Comparison of ENCODE assay signal across 14 cellular contexts in the genomic region with DNA sequence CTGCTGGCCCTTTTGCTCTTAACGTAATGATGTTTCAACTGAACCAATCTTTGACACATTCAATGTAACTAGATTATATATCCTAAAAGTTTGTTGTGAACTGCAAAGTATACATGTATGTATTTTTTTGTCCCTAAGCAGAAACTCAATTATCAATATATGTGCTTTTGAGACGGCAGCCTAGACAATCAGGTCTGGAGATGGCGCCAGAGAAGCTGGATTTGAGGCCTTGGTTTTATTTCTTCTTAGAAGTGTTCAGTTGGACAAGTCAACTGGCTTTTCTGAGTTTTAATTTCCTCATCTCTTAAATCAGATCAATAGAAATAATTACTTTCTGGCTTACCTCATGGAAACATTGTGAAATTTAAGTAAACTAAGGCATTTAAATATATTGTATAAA.
DNase-seq lines count a peak whose midpoint lies in the region; ATAC-seq, FAIRE-seq and TF ChIP-seq lines count a peak whose summit lies in the region.
"Had no signal": no experiment of that assay in that cellular context is flagged by ENCODE, and none has a peak within 500 bp of the region (broad histone marks: within the 10 kb centered on the region; RNA-seq: fewer than 3 reads in every experiment).

No MANE protein-coding gene starts in this region.

- H4K20me1 ChIP-seq in OCI-LY3 (ENCODE audit: insufficient read depth, low read length) (no peaks in the 10 kb centered on the region), endothelial cell of umbilical vein (replicated peaks; ENCODE audit: control insufficient read depth, extremely low read depth, insufficient read depth, low read length) (no peaks in the 10 kb centered on the region), MM.1S (ENCODE audit: insufficient read depth, low read length) (no peaks in the 10 kb centered on the region)

- no TSS peak for BruUV-seq in endothelial cell of umbilical vein (replicated peaks; lab: Mats Ljungman, UMichigan)

- H3K9me3 Mint-ChIP-seq in nephron progenitor cell, result peaks cover 4% of the 10 kb centered on the region
- H3K9me3 Mint-ChIP-seq: activated naive CD4-positive, alpha-beta T cell treated with anti-CD3 and anti-CD28 coated beads, Interleukin-2, amount 50 U/mL, for 72 hours; IgD-negative memory B cell had no signal

- H3K4me2 ChIP-seq in OCI-LY3 (ENCODE audit: low read length) (no peak overlapping the region), endothelial cell of umbilical vein (ENCODE audit: insufficient read depth, low read length) (no peak overlapping the region), MM.1S (ENCODE audit: low read depth, low read length) (no peak overlapping the region)

- no peaks in the 10 kb centered on the region for H3K4me1 Mint-ChIP-seq in nephron progenitor cell

- H3K36me3 ChIP-seq in OCI-LY3 (replicated peaks; ENCODE audit: low read depth, low read length) (no peaks in the 10 kb centered on the region), endothelial cell of umbilical vein (ENCODE audit: control insufficient read depth in 2 of 2, extremely low read depth in 1 of 2, insufficient read depth in 2 of 2, low read length in 2 of 2) (no peaks in the 10 kb centered on the region), MM.1S (replicated peaks; ENCODE audit: insufficient read depth, low read length) (no peaks in the 10 kb centered on the region), spleen (no peaks in the 10 kb centered on the region)

- H3K4me3 Mint-ChIP-seq in nephron progenitor cell, result no peak overlapping the region
- H3K4me3 Mint-ChIP-seq: activated CD8-positive, alpha-beta T cell treated with anti-CD3 and anti-CD28 coated beads for 36 hours; IgD-negative memory B cell had no signal

- no peaks in the 10 kb centered on the region for H3K9me1 ChIP-seq in endothelial cell of umbilical vein (replicated peaks; ENCODE audit: control insufficient read depth, extremely low read depth, insufficient read depth, low read length)

- no peaks in the 10 kb centered on the region for H3K9me2 ChIP-seq in MM.1S (replicated peaks; ENCODE audit: insufficient read depth, low read length)

- no peak for FAIRE-seq in endothelial cell of umbilical vein (lab: Jason Lieb, UNC)
- FAIRE-seq: islet of Langerhans had no signal

- POLR2A ChIA-PET in endothelial cell of umbilical vein (lab: Charles Lee), result no interaction called here

- H3K4me1 ChIP-seq in OCI-LY3 (ENCODE audit: low read length) (peaks cover 11% of the 10 kb centered on the region), endothelial cell of umbilical vein (ENCODE audit: control insufficient read depth, extremely low read depth, insufficient read depth, low read length) (no peaks in the 10 kb centered on the region), MM.1S (ENCODE audit: low read length) (no peaks in the 10 kb centered on the region), spleen (no peaks in the 10 kb centered on the region)

- dilution Hi-C loops in endothelial cell of umbilical vein (cut with MboI; ENCODE audit: extremely low pct_ligation_motif_present, low sequenced_read_pairs), result no loop called here

- no peak overlapping the region for H3K27ac Mint-ChIP-seq in nephron progenitor cell
- H3K27ac Mint-ChIP-seq: activated CD8-positive, alpha-beta T cell treated with anti-CD3 and anti-CD28 coated beads for 36 hours; activated naive CD4-positive, alpha-beta T cell treated with anti-CD3 and anti-CD28 coated beads, Interleukin-2, amount 50 U/mL, for 72 hours; IgD-negative memory B cell had no signal

- WGBS in spleen, 5 donors, result 46 to 73% (median 64%) methylated on average over 3 of the region's 3 CpGs

- TF ChIP-seq POLR2A in endothelial cell of umbilical vein (IDR thresholded peaks at IDR 0.05; ENCODE audit: low read depth, low read length) (no peak), spleen (IDR thresholded peaks at IDR 0.05) (no peak)

- intact Hi-C loops in endothelial cell of umbilical vein (cut with micrococcal nuclease), result loop anchor here (1.0 kb wide), 1 partner anchor 668 kb away; no protein-coding TSS in a partner anchor
- intact Hi-C loops in spleen (cut with DNase I; ENCODE audit: low total_unique reads), result no loop called here

- no peak overlapping the region for H3K4me3 ChIP-seq in OCI-LY3 (ENCODE audit: low read length)
- H3K4me3 ChIP-seq in endothelial cell of umbilical vein (replicated peaks in 1 of 3; ENCODE audit: insufficient read depth in 1 of 3, low read depth in 1 of 3, low read length in 3 of 3), result no peak overlapping the region
- H3K4me3 ChIP-seq in MM.1S (ENCODE audit: low read length), result no peak overlapping the region
- H3K4me3 ChIP-seq in spleen, result no peak overlapping the region

- peak; percentile 55 for TF ChIP-seq CTCF in OCI-LY3 (IDR thresholded peaks at IDR 0.05; ENCODE audit: low read depth, low read length)
- TF ChIP-seq CTCF in endothelial cell of umbilical vein (IDR thresholded peaks at IDR 0.05; ENCODE audit: extremely low read depth in 1 of 2, insufficient read depth in 1 of 2, low read depth in 1 of 2, low read length in 2 of 2), result no peak
- no peak for TF ChIP-seq CTCF in nephron progenitor cell (IDR thresholded peaks at IDR 0.05)
- TF ChIP-seq CTCF in MM.1S (IDR thresholded peaks at IDR 0.05; ENCODE audit: low read length), result no peak
- no peak for TF ChIP-seq CTCF in spleen (IDR thresholded peaks at IDR 0.05 in 8 of 11, conservative IDR thresholded peaks at IDR 0.05 in 3 of 11)

- no peaks in the 10 kb centered on the region for H3K9me3 ChIP-seq in OCI-LY3 (ENCODE audit: insufficient read depth, low read length)
- no peaks in the 10 kb centered on the region for H3K9me3 ChIP-seq in endothelial cell of umbilical vein (replicated peaks; ENCODE audit: control insufficient read depth, insufficient read depth, low read length)
- no peaks in the 10 kb centered on the region for H3K9me3 ChIP-seq in MM.1S (replicated peaks; ENCODE audit: insufficient read depth, low read length)
- no peaks in the 10 kb centered on the region for H3K9me3 ChIP-seq in spleen

- H3K9ac ChIP-seq in OCI-LY3 (ENCODE audit: low read length) (no peak overlapping the region), endothelial cell of umbilical vein (replicated peaks; ENCODE audit: extremely low read depth, insufficient read depth, low read length) (no peak overlapping the region), MM.1S (ENCODE audit: low read length) (no peak overlapping the region)

- H3K27ac ChIP-seq in OCI-LY3 (ENCODE audit: low read length) (no peak overlapping the region), endothelial cell of umbilical vein (ENCODE audit: insufficient read depth, low read depth, low read length) (no peak overlapping the region), MM.1S (ENCODE audit: low read length) (no peak overlapping the region), spleen (no peak overlapping the region)

- H2AFZ ChIP-seq in OCI-LY3 (ENCODE audit: low read depth, low read length) (no peak overlapping the region), endothelial cell of umbilical vein (ENCODE audit: low read depth, low read length) (no peak overlapping the region), MM.1S (ENCODE audit: low read length) (no peak overlapping the region)

- H3K79me2 ChIP-seq in OCI-LY3 (ENCODE audit: low read length) (no peaks in the 10 kb centered on the region), endothelial cell of umbilical vein (ENCODE audit: control insufficient read depth, insufficient read depth, low read length) (no peaks in the 10 kb centered on the region), MM.1S (ENCODE audit: low read length) (no peaks in the 10 kb centered on the region)

- no peaks in the 10 kb centered on the region for H3K27me3 Mint-ChIP-seq in nephron progenitor cell (ENCODE audit: low read depth, poor library complexity)
- H3K27me3 Mint-ChIP-seq: activated CD8-positive, alpha-beta T cell treated with anti-CD3 and anti-CD28 coated beads for 36 hours; IgD-negative memory B cell had no signal

- H3F3A ChIP-seq in MM.1S (ENCODE audit: insufficient read depth, low read length), result no peaks in the 10 kb centered on the region

- H3K27me3 ChIP-seq in OCI-LY3 (ENCODE audit: low read depth, low read length) (no peaks in the 10 kb centered on the region), endothelial cell of umbilical vein (ENCODE audit: control insufficient read depth in 2 of 2, insufficient read depth in 2 of 2, low read length in 2 of 2) (no peaks in the 10 kb centered on the region), MM.1S (replicated peaks; ENCODE audit: insufficient read depth, low read length) (no peaks in the 10 kb centered on the region), spleen (replicated peaks in 1 of 7) (no peaks in the 10 kb centered on the region)

- no peaks in the 10 kb centered on the region for H3K36me3 Mint-ChIP-seq in nephron progenitor cell (ENCODE audit: low read depth)
- H3K36me3 Mint-ChIP-seq: activated naive CD4-positive, alpha-beta T cell treated with anti-CD3 and anti-CD28 coated beads, Interleukin-2, amount 50 U/mL, for 72 hours; IgD-negative memory B cell had no signal

- DNase-seq in GDM1 (lab: John Stamatoyannopoulos, UW) (peak; percentile 37), endothelial cell of umbilical vein (ENCODE audit: low read depth, low spot score) (peak; percentile 13), nephron progenitor cell (peak; percentile 2), MM.1S (no peak), spleen (no peak)
- DNase-seq in stimulated activated CD4-positive, alpha-beta T cell treated with anti-CD3 and anti-CD28 coated beads, Interleukin-1b, Interleukin-23, amount 100 ng/mL, for 48 hours, result no peak
- DNase-seq: activated CD8-positive, alpha-beta T cell treated with anti-CD3 and anti-CD28 coated beads for 36 hours; effector CD8-positive, alpha-beta T cell; NCI-H226 had no signal

- CTCF ChIA-PET in endothelial cell of umbilical vein (lab: Charles Lee), result interaction anchor here (1.2 kb wide), 1 partner anchor 18 kb away, joined by 4 read pairs; no protein-coding TSS in a partner anchor

- ATAC-seq in GM19395 (IDR thresholded peaks at IDR 0.05; ENCODE audit: unreplicated experiment), result no peak
- ATAC-seq: activated CD8-positive, alpha-beta T cell treated with anti-CD3 and anti-CD28 coated beads for 36 hours; activated naive CD4-positive, alpha-beta T cell treated with anti-CD3 and anti-CD28 coated beads, Interleukin-2, amount 50 U/mL, for 72 hours had no signal

TF ChIP-seq in endothelial cell of umbilical vein, 7 proteins besides CTCF, POLR2A, EP300 and RAD21:
- TF ChIP-seq EZH2 (IDR thresholded peaks at IDR 0.05; ENCODE audit: borderline replicate concordance, low read depth, low read length, severe bottlenecking), result no peak
- TF ChIP-seq POLR2AphosphoS5 (IDR thresholded peaks at IDR 0.05; ENCODE audit: insufficient read depth, low read depth, low read length), result no peak
- TF ChIP-seq FOS (IDR thresholded peaks at IDR 0.05; ENCODE audit: borderline replicate concordance, insufficient read depth, low read length), result no peak
- no peak for TF ChIP-seq GATA2 (IDR thresholded peaks at IDR 0.05; ENCODE audit: insufficient read depth, insufficient read length, low read depth, low read length)
- TF ChIP-seq JUN (IDR thresholded peaks at IDR 0.05; ENCODE audit: borderline replicate concordance, insufficient read depth, insufficient read length, low read depth), result no peak
- TF ChIP-seq MYC (IDR thresholded peaks at IDR 0.05; ENCODE audit: low read depth, low read length), result no peak
- TF ChIP-seq, protein P1, sequence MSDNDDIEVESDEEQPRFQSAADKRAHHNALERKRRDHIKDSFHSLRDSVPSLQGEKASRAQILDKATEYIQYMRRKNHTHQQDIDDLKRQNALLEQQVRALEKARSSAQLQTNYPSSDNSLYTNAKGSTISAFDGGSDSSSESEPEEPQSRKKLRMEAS (IDR thresholded peaks at IDR 0.05; ENCODE audit: insufficient read depth, insufficient read length), result no peak

Comparison
In these comparisons a context has a peak if more than half of its experiments do, and no peak if none do; other contexts are left out.
1. DNase-seq: peak in GDM1 (single experiment), endothelial cell of umbilical vein (single experiment) and nephron progenitor cell (single experiment); none in stimulated activated CD4-positive, alpha-beta T cell treated with anti-CD3 and anti-CD28 coated beads, Interleukin-1b, Interleukin-23, amount 100 ng/mL, for 48 hours (single experiment), MM.1S (single experiment) and spleen (single experiment).